Comparison of ENCODE assay signal across 27 cellular contexts in the genomic region with DNA sequence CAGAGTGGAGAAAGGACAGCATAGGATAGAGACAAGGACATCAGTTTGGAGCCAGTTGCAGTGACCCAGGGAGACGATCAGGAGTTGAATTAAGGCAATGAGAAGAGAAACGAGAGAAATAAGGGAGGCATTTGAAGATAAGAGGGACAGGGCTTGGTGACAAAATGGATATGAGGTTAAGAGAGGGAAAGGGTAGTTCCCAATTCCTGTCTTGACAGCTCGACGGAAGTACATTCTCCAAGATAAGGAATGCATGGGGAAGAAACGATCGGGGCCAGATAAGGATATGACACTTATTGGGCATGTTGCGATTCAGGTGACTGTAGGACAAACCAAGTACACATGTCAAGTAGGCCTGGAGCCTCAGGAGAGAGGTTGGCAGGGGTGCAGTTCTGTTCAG.
"Had no signal": no experiment of that assay in that cellular context is flagged by ENCODE, and none has a peak within 500 bp of the region (broad histone marks: within the 10 kb centered on the region; RNA-seq: fewer than 3 reads in every experiment).

No MANE protein-coding gene starts in this region.

- H3K4me3 ChIP-seq: ascending aorta, breast epithelium, cardiac muscle cell, coronary artery, dorsolateral prefrontal cortex had no signal

- H3K27ac ChIP-seq: ascending aorta, breast epithelium, cardiac muscle cell, coronary artery, dorsolateral prefrontal cortex, WERI-Rb-1 had no signal

- H3K36me3 ChIP-seq: ascending aorta, breast epithelium, cardiac muscle cell, WERI-Rb-1 had no signal

- H3K4me1 ChIP-seq: ascending aorta, breast epithelium had no signal

- H3K9me3 ChIP-seq: ascending aorta, breast epithelium had no signal

- DNase-seq: activated B cell treated with CpG ODN at 0.5 μM for 24 hours; activated CD4-positive, alpha-beta T cell treated with anti-CD3 and anti-CD28 coated beads for 48 hours; activated CD4-positive, alpha-beta T cell treated with anti-CD3 and anti-CD28 coated beads, Interleukin-2, amount 50 U/mL, for 1 hour; activated CD4-positive, alpha-beta T cell treated with anti-CD3 and anti-CD28 coated beads, Interleukin-2, amount 50 U/mL, for 48 hours; activated CD8-positive, alpha-beta memory T cell treated with anti-CD3 and anti-CD28 coated beads for 24 hours; activated CD8-positive, alpha-beta T cell treated with anti-CD3 and anti-CD28 coated beads for 36 hours; activated gamma-delta T cell; activated naive CD4-positive, alpha-beta T cell; activated naive CD4-positive, alpha-beta T cell treated with anti-CD3 and anti-CD28 coated beads, Interleukin-2, amount 10 ng/mL, durations not matched to agents 7 days and 5 days; activated naive CD8-positive, alpha-beta T cell treated with anti-CD3 and anti-CD28 coated beads, Interleukin-2, amount 10 ng/mL, durations not matched to agents 7 days and 5 days; activated T-cell treated with anti-CD3 and anti-CD28 coated beads, Interleukin-2, amount 50 U/mL, for 4 hours; dorsolateral prefrontal cortex; effector memory CD4-positive, alpha-beta T cell; foreskin fibroblast; head of caudate nucleus; T-helper 1 cell; T-helper 17 cell; T1000; WERI-Rb-1 had no signal

- H3K27me3 ChIP-seq: ascending aorta, breast epithelium, cardiac muscle cell had no signal

- ATAC-seq: activated CD4-positive, CD25-positive, alpha-beta regulatory T cell treated with anti-CD3 and anti-CD28 coated beads, Interleukin-2, amount 50 U/mL, for 24 hours; activated CD8-positive, alpha-beta T cell treated with anti-CD3 and anti-CD28 coated beads for 36 hours; activated naive CD4-positive, alpha-beta T cell treated with anti-CD3 and anti-CD28 coated beads, Interleukin-2, amount 50 U/mL, for 72 hours; activated T-cell treated with anti-CD3 and anti-CD28 coated beads, Interleukin-2, amount 50 U/mL, for 4 hours; activated T-helper 17 cell treated with anti-CD3 and anti-CD28 coated beads, Interleukin-2, amount 50 U/mL, for 72 hours; esophagus mucosa; T-helper 17 cell had no signal
